In genomic region chr1:240618946-240619345, GRCh38 we compare ENCODE assay signal across 16 cellular contexts. TPM values are rescaled to one million over a fixed set of nuclear protein-coding genes. Genes with fewer than 3 reads are reported as not detected.
DNase-seq lines count a peak whose midpoint lies in the region; ATAC-seq and TF ChIP-seq lines count a peak whose summit lies in the region.
"Had no signal": no experiment of that assay in that cellular context is flagged by ENCODE, and none has a peak within 500 bp of the region (broad histone marks: within the 10 kb centered on the region; RNA-seq: fewer than 3 reads in every experiment).

No MANE protein-coding gene starts in this region.

- DNase-seq in activated CD4-positive, alpha-beta memory T cell treated with anti-CD3 and anti-CD28 coated beads, Interleukin-2, amount 10 ng/mL, durations not matched to agents 7 days and 5 days = peak; percentile 21
- DNase-seq in activated CD4-positive, alpha-beta memory T cell treated with anti-CD3 and anti-CD28 coated beads for 36 hours = no peak
- peak; percentile 34 for DNase-seq in GF-D8 (lab: John Stamatoyannopoulos, UW)
- DNase-seq in SK-N-DZ (ENCODE audit: low spot score) = peak; percentile 34
- no peak for DNase-seq in glutamatergic neuron
- no peak for DNase-seq in NCI-H345 treated with DMSO at 0.1 percent for 48 hours (lab: John Stamatoyannopoulos, UW; ENCODE audit: unreplicated experiment)
- DNase-seq in retina = no peak
- DNase-seq: CD8-positive, alpha-beta memory T cell; HFFc6; NCI-H1436 treated with DMSO at 0.1 percent for 48 hours; NCI-H2029 treated with DMSO at 0.1 percent for 48 hours; NCI-H2171 treated with DMSO at 0.1 percent for 48 hours; NCI-H748 treated with DMSO at 0.1 percent for 48 hours had no signal

- TF ChIP-seq CTCF in glutamatergic neuron (IDR thresholded peaks at IDR 0.05; ENCODE audit: partially characterized antibody, unreplicated experiment) = no peak

- CTCF ChIA-PET in activated CD4-positive, alpha-beta memory T cell treated with anti-CD3 and anti-CD28 coated beads, Interleukin-2, amount 10 ng/mL, durations not matched to agents 7 days and 5 days (lab: Charles Lee) = no interaction called here
- CTCF ChIA-PET in activated CD4-positive, alpha-beta memory T cell treated with anti-CD3 and anti-CD28 coated beads for 36 hours (lab: Charles Lee) = interaction anchor here (2.0 kb wide), 1 partner anchor 11 kb away, joined by 5 read pairs; no protein-coding TSS in a partner anchor

- H3K9me3 Mint-ChIP-seq in activated CD4-positive, alpha-beta memory T cell treated with anti-CD3 and anti-CD28 coated beads, Interleukin-2, amount 10 ng/mL, durations not matched to agents 7 days and 5 days = peaks cover 4% of the 10 kb centered on the region
- H3K9me3 Mint-ChIP-seq in activated CD4-positive, alpha-beta memory T cell treated with anti-CD3 and anti-CD28 coated beads for 36 hours = no peaks in the 10 kb centered on the region
- peaks cover 8% of the 10 kb centered on the region for H3K9me3 Mint-ChIP-seq in glutamatergic neuron (ENCODE audit: unreplicated experiment)
- H3K9me3 Mint-ChIP-seq: HFFc6 had no signal

- H3K27me3 Mint-ChIP-seq in activated CD4-positive, alpha-beta memory T cell treated with anti-CD3 and anti-CD28 coated beads, Interleukin-2, amount 10 ng/mL, durations not matched to agents 7 days and 5 days = peaks cover 10% of the 10 kb centered on the region
- H3K27me3 Mint-ChIP-seq in activated CD4-positive, alpha-beta memory T cell treated with anti-CD3 and anti-CD28 coated beads for 36 hours = peaks cover 4% of the 10 kb centered on the region
- H3K27me3 Mint-ChIP-seq in glutamatergic neuron (ENCODE audit: unreplicated experiment) = peaks cover 6% of the 10 kb centered on the region

- POLR2A ChIA-PET in activated CD4-positive, alpha-beta memory T cell treated with anti-CD3 and anti-CD28 coated beads, Interleukin-2, amount 10 ng/mL, durations not matched to agents 7 days and 5 days (lab: Charles Lee) = no interaction called here
- POLR2A ChIA-PET in activated CD4-positive, alpha-beta memory T cell treated with anti-CD3 and anti-CD28 coated beads for 36 hours (lab: Charles Lee) = no interaction called here

- ATAC-seq in GM21717 (IDR thresholded peaks at IDR 0.05; ENCODE audit: unreplicated experiment) = no peak
- ATAC-seq: A549 had no signal

- H3K27ac Mint-ChIP-seq in activated CD4-positive, alpha-beta memory T cell treated with anti-CD3 and anti-CD28 coated beads, Interleukin-2, amount 10 ng/mL, durations not matched to agents 7 days and 5 days = no peak overlapping the region
- H3K27ac Mint-ChIP-seq in activated CD4-positive, alpha-beta memory T cell treated with anti-CD3 and anti-CD28 coated beads for 36 hours = no peak overlapping the region
- H3K27ac Mint-ChIP-seq in glutamatergic neuron (ENCODE audit: unreplicated experiment) = peak overlapping the region; percentile 99
- H3K27ac Mint-ChIP-seq: CD8-positive, alpha-beta memory T cell; HFFc6 had no signal

- H3K4me1 Mint-ChIP-seq in activated CD4-positive, alpha-beta memory T cell treated with anti-CD3 and anti-CD28 coated beads, Interleukin-2, amount 10 ng/mL, durations not matched to agents 7 days and 5 days = peaks cover 45% of the 10 kb centered on the region
- peaks cover under 1% of the 10 kb centered on the region for H3K4me1 Mint-ChIP-seq in activated CD4-positive, alpha-beta memory T cell treated with anti-CD3 and anti-CD28 coated beads for 36 hours (ENCODE audit: low read depth)
- H3K4me1 Mint-ChIP-seq in glutamatergic neuron (ENCODE audit: low read depth, unreplicated experiment) = peaks cover 51% of the 10 kb centered on the region

- no peak overlapping the region for H3K4me3 Mint-ChIP-seq in activated CD4-positive, alpha-beta memory T cell treated with anti-CD3 and anti-CD28 coated beads, Interleukin-2, amount 10 ng/mL, durations not matched to agents 7 days and 5 days
- no peak overlapping the region for H3K4me3 Mint-ChIP-seq in activated CD4-positive, alpha-beta memory T cell treated with anti-CD3 and anti-CD28 coated beads for 36 hours
- H3K4me3 Mint-ChIP-seq in glutamatergic neuron (ENCODE audit: unreplicated experiment) = no peak overlapping the region
- H3K4me3 Mint-ChIP-seq: CD8-positive, alpha-beta memory T cell; HFFc6 had no signal

- intact Hi-C loops in activated CD4-positive, alpha-beta memory T cell treated with anti-CD3 and anti-CD28 coated beads for 36 hours (cut with micrococcal nuclease) = no loop called here

- H3K36me3 Mint-ChIP-seq in activated CD4-positive, alpha-beta memory T cell treated with anti-CD3 and anti-CD28 coated beads, Interleukin-2, amount 10 ng/mL, durations not matched to agents 7 days and 5 days (ENCODE audit: low read depth) = peaks cover 2% of the 10 kb centered on the region
- H3K36me3 Mint-ChIP-seq in activated CD4-positive, alpha-beta memory T cell treated with anti-CD3 and anti-CD28 coated beads for 36 hours = no peaks in the 10 kb centered on the region
- H3K36me3 Mint-ChIP-seq in glutamatergic neuron (ENCODE audit: unreplicated experiment) = no peaks in the 10 kb centered on the region
- H3K36me3 Mint-ChIP-seq: CD8-positive, alpha-beta memory T cell had no signal

RNA-seq across cellular contexts. Expression of gene GREM2, which starts 7.0 kb away (rescaled TPM):
- total RNA-seq in activated CD4-positive, alpha-beta memory T cell treated with anti-CD3 and anti-CD28 coated beads, Interleukin-2, amount 10 ng/mL, durations not matched to agents 7 days and 5 days = 1 to 10 TPM; 1.4 to 1.6 TPM
- total RNA-seq in activated CD4-positive, alpha-beta memory T cell treated with anti-CD3 and anti-CD28 coated beads for 36 hours = under 1 TPM; 0.26 to 0.46 TPM
- 0.32 and 0.44 TPM in 2 replicates for polyA plus RNA-seq in SK-N-DZ (2014; cell fraction: cytosol; rRNA removed)
- 0.08 TPM in 1 of 2 replicates, not detected in the other for polyA plus RNA-seq in SK-N-DZ (2014; cell fraction: nucleus; rRNA removed)
- 3.7 TPM for total RNA-seq in glutamatergic neuron (ENCODE audit: unreplicated experiment)
- total RNA-seq: CD8-positive, alpha-beta memory T cell; Daoy had no signal

Comparison
In these comparisons a context has a peak if more than half of its experiments do, and no peak if none do; other contexts are left out.
1. DNase-seq: peak in activated CD4-positive, alpha-beta memory T cell treated with anti-CD3 and anti-CD28 coated beads, Interleukin-2, amount 10 ng/mL, durations not matched to agents 7 days and 5 days (single experiment), GF-D8 (single experiment) and SK-N-DZ (single experiment); none in activated CD4-positive, alpha-beta memory T cell treated with anti-CD3 and anti-CD28 coated beads for 36 hours (single experiment), glutamatergic neuron (single experiment), NCI-H345 treated with DMSO at 0.1 percent for 48 hours (single experiment) and retina (single experiment).